ENCODE assay signal across 22 cellular contexts in genomic region chr12:32508626-32509025, GRCh38.
"Had no signal": no experiment of that assay in that cellular context is flagged by ENCODE, and none has a peak within 500 bp of the region (broad histone marks: within the 10 kb centered on the region; RNA-seq: fewer than 3 reads in every experiment).

No MANE protein-coding gene starts in this region.

- H3K27ac Mint-ChIP-seq: immature natural killer cell; naive thymus-derived CD4-positive, alpha-beta T cell; stimulated activated memory B cell treated with anti-CD40 and anti-IgM and Interleukin-4, amounts not matched to agents 10 μg/mL and 1 μg/mL and 100 μg/mL, for 72 hours; stimulated activated naive CD8-positive, alpha-beta T cell treated with anti-CD3 and anti-CD28 coated beads, Interleukin-15, Interleukin-2, amounts not matched to agents 100 ng/mL and 50 ng/mL, for 24 hours had no signal

- H3K36me3 Mint-ChIP-seq: immature natural killer cell; naive thymus-derived CD4-positive, alpha-beta T cell; stimulated activated memory B cell treated with anti-CD40 and anti-IgM and Interleukin-4, amounts not matched to agents 10 μg/mL and 1 μg/mL and 100 μg/mL, for 72 hours had no signal

- H3K27me3 ChIP-seq: colonic mucosa, heart right ventricle, right lobe of liver, spleen, tibial artery, upper lobe of left lung, vagina had no signal

- H3K9me3 ChIP-seq: colonic mucosa, heart right ventricle, prostate gland, right lobe of liver, spleen, tibial artery, upper lobe of left lung, vagina had no signal

- DNase-seq: colonic mucosa; dermis blood vessel endothelial cell; erythroblast; heart right ventricle; immature natural killer cell; left cardiac atrium; naive thymus-derived CD4-positive, alpha-beta T cell; occipital lobe; retina; right lobe of liver; spleen; stimulated activated CD4-positive, alpha-beta T cell treated with anti-CD3 and anti-CD28 coated beads, Interleukin-15, amount 100 ng/mL, for 24 hours; stimulated activated CD4-positive, alpha-beta T cell treated with anti-CD3 and anti-CD28 coated beads, Interleukin-1b, Interleukin-23, amount 100 ng/mL, for 48 hours; stimulated activated CD4-positive, alpha-beta T cell treated with anti-CD3 and anti-CD28 coated beads, Interleukin-4, amount 100 ng/mL, for 24 hours; tibial artery; upper lobe of left lung had no signal

- H3K4me1 ChIP-seq: colonic mucosa, parathyroid adenoma had no signal

- H3K36me3 ChIP-seq: colonic mucosa, heart right ventricle, prostate gland, right lobe of liver, spleen, tibial artery, upper lobe of left lung, vagina had no signal

- H2AFZ ChIP-seq: parathyroid adenoma had no signal

- H3K9ac ChIP-seq: parathyroid adenoma had no signal

- H3K4me3 Mint-ChIP-seq: immature natural killer cell; naive thymus-derived CD4-positive, alpha-beta T cell; stimulated activated memory B cell treated with anti-CD40 and anti-IgM and Interleukin-4, amounts not matched to agents 10 μg/mL and 1 μg/mL and 100 μg/mL, for 72 hours; stimulated activated naive CD8-positive, alpha-beta T cell treated with anti-CD3 and anti-CD28 coated beads, Interleukin-15, Interleukin-2, amounts not matched to agents 100 ng/mL and 50 ng/mL, for 24 hours had no signal

- H3K4me1 Mint-ChIP-seq: immature natural killer cell; naive thymus-derived CD4-positive, alpha-beta T cell; stimulated activated memory B cell treated with anti-CD40 and anti-IgM and Interleukin-4, amounts not matched to agents 10 μg/mL and 1 μg/mL and 100 μg/mL, for 72 hours had no signal

- H3K27ac ChIP-seq: colonic mucosa, parathyroid adenoma, prostate gland, tibial artery, upper lobe of left lung, vagina had no signal

- ATAC-seq: left cardiac atrium; naive thymus-derived CD4-positive, alpha-beta T cell; right lobe of liver; stimulated activated memory B cell treated with anti-CD40 and anti-IgM and Interleukin-4, amounts not matched to agents 10 μg/mL and 1 μg/mL and 100 μg/mL, for 72 hours had no signal

- H3K9me3 Mint-ChIP-seq: immature natural killer cell; neural crest cell; stimulated activated memory B cell treated with anti-CD40 and anti-IgM and Interleukin-4, amounts not matched to agents 10 μg/mL and 1 μg/mL and 100 μg/mL, for 72 hours had no signal

- H3K4me3 ChIP-seq: colonic mucosa, heart right ventricle, prostate gland, right lobe of liver, spleen, tibial artery, upper lobe of left lung, vagina had no signal

- H3K27me3 Mint-ChIP-seq: stimulated activated memory B cell treated with anti-CD40 and anti-IgM and Interleukin-4, amounts not matched to agents 10 μg/mL and 1 μg/mL and 100 μg/mL, for 72 hours had no signal
